Comparison of ENCODE assay signal across 7 cellular contexts in genomic region chr6:36387440-36388303, GRCh38. TPM values are rescaled to one million over a fixed set of nuclear protein-coding genes. Genes with fewer than 3 reads are reported as not detected.
DNase-seq lines count a peak whose midpoint lies in the region; ATAC-seq, FAIRE-seq and TF ChIP-seq lines count a peak whose summit lies in the region.

Gene ETV7, minus strand, starts transcription at chr6:36387669. Its CDS starts 128 bp downstream, at chr6:36387541.

- H3K27ac Mint-ChIP-seq in T-helper 17 cell: peak within 1 kb of the TSS; percentile 86

- intact Hi-C loops in HepG2 (cut with micrococcal nuclease; ENCODE audit: unreplicated experiment): no loop called here

- 11% methylated on average over 31 of the region's 65 CpGs for WGBS in HepG2 (ENCODE audit: low lambda C conversion rate)

- in situ Hi-C loops in HepG2 (cut with HindIII; ENCODE audit: extremely low pct_ligation_motif_present, low pct_unique_long_range_greater_than_20kb): no loop called here

- H4K20me1 ChIP-seq in HepG2 (ENCODE audit: insufficient read depth, low read length): no peaks in the 10 kb centered on the region

- peak within 1 kb of the TSS; percentile 89 for H3K4me2 ChIP-seq in HepG2 (ENCODE audit: low read depth, low read length)

- peak within 1 kb of the TSS; percentile 55 for H2AFZ ChIP-seq in HepG2 (ENCODE audit: low read length)

- no TSS peak for BruUV-seq in HepG2 (replicated peaks; lab: Mats Ljungman, UMichigan)

- TF ChIP-seq CTCF in cardiac fibroblast (IDR thresholded peaks at IDR 0.05; ENCODE audit: low read depth, low read length): no peak
- no peak for TF ChIP-seq CTCF in HepG2 (CRISPR knock-in tag; IDR thresholded peaks at IDR 0.05)

- H3K9me3 ChIP-seq in T-helper 17 cell (ENCODE audit: control insufficient read depth, low read length, poor library complexity, severe bottlenecking) (no peaks in the 10 kb centered on the region), HepG2 (ENCODE audit: low read length) (no peaks in the 10 kb centered on the region)

- H3K27ac ChIP-seq in HepG2 (ENCODE audit: extremely low read length, insufficient read depth, low read length): no peak within 1 kb of the TSS

- peak within 1 kb of the TSS; percentile 60 for H3K4me3 ChIP-seq in H7 (ENCODE audit: insufficient read depth, low read depth, low read length)
- peak within 1 kb of the TSS; percentile 60 to 62 for H3K4me3 ChIP-seq in cardiac fibroblast (replicated peaks in 1 of 2; ENCODE audit: low read depth in 2 of 2, low read length in 2 of 2)
- peak within 1 kb of the TSS; percentile 55 to 70 (median 56) for H3K4me3 ChIP-seq in HepG2 (replicated peaks in 1 of 3; ENCODE audit: insufficient read depth in 1 of 3, low read depth in 2 of 3, low read length in 3 of 3)

- H3K36me3 ChIP-seq in H7 (replicated peaks; ENCODE audit: control insufficient read depth, insufficient read depth, low read length): no peaks in the 10 kb centered on the region
- no peaks in the 10 kb centered on the region for H3K36me3 ChIP-seq in HepG2 (replicated peaks in 1 of 2; ENCODE audit: control insufficient read depth in 1 of 2, insufficient read depth in 2 of 2, low read length in 2 of 2)

- FAIRE-seq in HepG2 (lab: Jason Lieb, UNC): no peak

- peaks cover 22% of the 10 kb centered on the region for H3K4me1 Mint-ChIP-seq in T-helper 17 cell

- TF ChIP-seq POLR2A in HepG2 (IDR thresholded peaks at IDR 0.05; ENCODE audit: insufficient read depth in 1 of 2, low read depth in 2 of 2, low read length in 2 of 2): no peak

- H3K4me1 ChIP-seq in HepG2 (ENCODE audit: insufficient read depth, low read length): peaks cover 25% of the 10 kb centered on the region

- ATAC-seq in T-helper 17 cell: peak; percentile 76
- peak; percentile 81 for ATAC-seq in HepG2
- no peak for ATAC-seq in GM21447 (IDR thresholded peaks at IDR 0.05; ENCODE audit: unreplicated experiment)

- H3K4me3 Mint-ChIP-seq in T-helper 17 cell: peak within 1 kb of the TSS; percentile 100

- H3K79me2 ChIP-seq in HepG2 (ENCODE audit: insufficient read depth, low read length): no peaks in the 10 kb centered on the region

- TF ChIP-seq RAD21 in HepG2 (CRISPR knock-in tag; IDR thresholded peaks at IDR 0.05): no peak

- peak; percentile 86 for DNase-seq in H7
- DNase-seq in T-helper 17 cell: peak in 1 of 3 donors; percentile 14
- peak; percentile 11 to 26 for DNase-seq in cardiac fibroblast (ENCODE audit: low read depth in 2 of 2)
- no peak for DNase-seq in HepG2 (ENCODE audit: low spot score)
- DNase-seq in stimulated activated CD4-positive, alpha-beta T cell treated with anti-CD3 and anti-CD28 coated beads, TNF-alpha, amount 100 ng/mL, for 24 hours (ENCODE audit: low read depth in 3 of 3): peak in 2 of 3 experiments; percentile 21 to 37
- DNase-seq in SW 1271 (lab: John Stamatoyannopoulos, UW): no peak

- POLR2A ChIA-PET in HepG2 (lab: Yijun Ruan, JAX): interaction anchor here (1.5 kb wide), 1 partner anchor 36 kb away, joined by 3 read pairs; no protein-coding TSS in a partner anchor

- H3K27me3 ChIP-seq in H7 (ENCODE audit: control insufficient read depth, insufficient read depth, low read length) (peaks cover 35% of the 10 kb centered on the region), HepG2 (ENCODE audit: control insufficient read depth in 1 of 2, insufficient read depth in 2 of 2, low read length in 2 of 2) (peaks cover 4 to 69% of the 10 kb centered on the region in 2 experiments)

- H3K27me3 Mint-ChIP-seq in T-helper 17 cell: peaks cover 30% of the 10 kb centered on the region

- TF ChIP-seq EP300 in HepG2 (IDR thresholded peaks at IDR 0.05; ENCODE audit: low read depth in 2 of 2, low read length in 2 of 2) (no peak), HepG2 (CRISPR knock-in tag; IDR thresholded peaks at IDR 0.05; ENCODE audit: borderline replicate concordance) (no peak)

- CTCF ChIA-PET in HepG2 (lab: Yijun Ruan, JAX; ENCODE audit: low intra/inter-chr PET ratio, low total read pairs): no interaction called here

- H3K9ac ChIP-seq in HepG2 (ENCODE audit: insufficient read depth, low read depth, low read length): peak within 1 kb of the TSS; percentile 16; the same call in 1 of the 2 replicates

- peaks cover 4% of the 10 kb centered on the region for H3K36me3 Mint-ChIP-seq in T-helper 17 cell (ENCODE audit: low read depth)

TF ChIP-seq in HepG2, 621 proteins besides CTCF, POLR2A, EP300 and RAD21 (continues in another document):
- TF ChIP-seq ZNF253 (CRISPR knock-in tag; IDR thresholded peaks at IDR 0.05; ENCODE audit: borderline replicate concordance) (peak; percentile 35; the same call in 1 of the 2 replicates), ZMAT3 (CRISPR knock-in tag; conservative IDR thresholded peaks at IDR 0.05) (0 out of 2 replicates have a peak, but pooled peaks have one; percentile 37), SALL1 (CRISPR knock-in tag; IDR thresholded peaks at IDR 0.05) (0 out of 2 replicates have a peak, but pooled peaks have one; percentile 10), ARID4A (CRISPR knock-in tag; IDR thresholded peaks at IDR 0.05; ENCODE audit: borderline replicate concordance) (0 out of 2 replicates have a peak, but pooled peaks have one; percentile 33), MTF2 (CRISPR knock-in tag; IDR thresholded peaks at IDR 0.05; ENCODE audit: borderline replicate concordance) (peak; percentile 50; the same call in 1 of the 2 replicates), ZSCAN21 (CRISPR knock-in tag; IDR thresholded peaks at IDR 0.05; ENCODE audit: borderline replicate concordance) (peak; percentile 29; the same call in 1 of the 2 replicates), HNRNPLL (IDR thresholded peaks at IDR 0.05; ENCODE audit: low read depth, low read length, poor library complexity, severe bottlenecking) (peak; percentile 51), ZEB1 (IDR thresholded peaks at IDR 0.05; ENCODE audit: insufficient replicate concordance, low read depth) (peak; percentile 98), TCF7L2 (IDR thresholded peaks at IDR 0.05; ENCODE audit: low read depth, low read length) (no peak), ARNT2 (CRISPR knock-in tag; IDR thresholded peaks at IDR 0.05; ENCODE audit: low read depth) (0 out of 2 replicates have a peak, but pooled peaks have one; percentile 45), RNF2 (conservative IDR thresholded peaks at IDR 0.05; ENCODE audit: low read depth) (peak; percentile 59; the same call in 1 of the 2 replicates)

RNA-seq across cellular contexts. Expression of gene ETV7, which starts in this region (rescaled TPM):
- total RNA-seq in H7 (2014; rRNA removed; shearing (Covaris generic)): 0.28 and 1.5 TPM in 2 replicates
- total RNA-seq in T-helper 17 cell: 1 to 10 TPM in 1 of 2 donors, under 1 TPM in 1; 0.37 to 2.6 TPM
- total RNA-seq in HepG2 (2016; rRNA removed; fragmentation: Illumina TruSeq; extraction: Trizol): not detected in 2 replicates
- total RNA-seq in HepG2 (2016; cell fraction: cytosol; rRNA removed; fragmentation: Illumina TruSeq; extraction: Trizol; ENCODE audit: low read depth): not detected in 2 replicates
- total RNA-seq in HepG2 (2016; cell fraction: insoluble cytoplasmic fraction; rRNA removed; fragmentation: Illumina TruSeq; extraction: Trizol): not detected in 2 replicates
- not detected in 2 replicates for total RNA-seq in HepG2 (2016; cell fraction: membrane; rRNA removed; fragmentation: Illumina TruSeq; extraction: Trizol)
- total RNA-seq in HepG2 (2016; cell fraction: nucleus; rRNA removed; fragmentation: Illumina TruSeq; extraction: Trizol): not detected in 2 replicates
- not detected in 2 replicates for polyA plus RNA-seq in HepG2 (2011; rRNA removed)
- not detected in 2 replicates for polyA plus RNA-seq in HepG2 (2011; cell fraction: cytosol; rRNA removed)
- not detected in 2 replicates for polyA plus RNA-seq in HepG2 (2011; cell fraction: nucleus; rRNA removed)
- polyA plus RNA-seq in HepG2 (2012): 0.09 TPM in 1 of 2 replicates, not detected in the other
- polyA plus RNA-seq in HepG2 (2016; cell fraction: cytosol; fragmentation: Illumina TruSeq; extraction: Trizol; ENCODE audit: low read depth): not detected in 2 replicates
- not detected in 2 replicates for polyA plus RNA-seq in HepG2 (2016; cell fraction: insoluble cytoplasmic fraction; fragmentation: Illumina TruSeq; extraction: Trizol; ENCODE audit: low read depth)
- polyA plus RNA-seq in HepG2 (2016; cell fraction: membrane; fragmentation: Illumina TruSeq; extraction: Trizol; ENCODE audit: low read depth): not detected in 2 replicates
- not detected in 2 replicates for polyA plus RNA-seq in HepG2 (2016; cell fraction: nucleus; fragmentation: Illumina TruSeq; extraction: Trizol; ENCODE audit: insufficient read depth, low read depth)
- polyA minus RNA-seq in HepG2 (2011; rRNA and poly(A)+ RNA removed; ENCODE audit: low replicate concordance): not detected in 2 replicates
- not detected in 2 replicates for polyA minus RNA-seq in HepG2 (2011; cell fraction: cytosol; rRNA and poly(A)+ RNA removed)
- not detected in 2 replicates for polyA minus RNA-seq in HepG2 (2011; cell fraction: nucleus; rRNA and poly(A)+ RNA removed)

Comparison
In these comparisons a context has a peak if more than half of its experiments do, and no peak if none do; other contexts are left out.
1. Peak in ATAC-seq, H3K4me3 ChIP-seq, H3K9ac ChIP-seq and H3K4me2 ChIP-seq in HepG2; RNA of the gene not detected or under 1 TPM.
2. DNase-seq: peak in H7 (single experiment), cardiac fibroblast (2 of 2) and stimulated activated CD4-positive, alpha-beta T cell treated with anti-CD3 and anti-CD28 coated beads, TNF-alpha, amount 100 ng/mL, for 24 hours (2 of 3); none in HepG2 (single experiment) and SW 1271 (0 of 2).
3. Peak in every context shown above with its lines, with median percentiles within 50 percentile points of each other: H3K4me3 ChIP-seq.